In genomic region chr21:17454315-17455027, GRCh38 we compare ENCODE assay signal across 1 cellular context.
TF ChIP-seq lines count a peak whose summit lies in the region.

No MANE protein-coding gene starts in this region.

TF ChIP-seq in H1, 55 proteins besides CTCF, POLR2A, EP300 and RAD21 (continued from another document):
- TF ChIP-seq RBBP5 (IDR thresholded peaks at IDR 0.05; ENCODE audit: borderline replicate concordance, low read depth, low read length) (peak; percentile 54; the same call in 1 of the 2 replicates), CTBP2 (IDR thresholded peaks at IDR 0.05; ENCODE audit: borderline replicate concordance, insufficient read depth, insufficient read length, low read length) (no peak), SAP30 (IDR thresholded peaks at IDR 0.05; ENCODE audit: insufficient read depth, insufficient replicate concordance, low read length) (no peak), E2F6 (IDR thresholded peaks at IDR 0.05) (0 out of 2 replicates have a peak, but pooled peaks have one; percentile 29), FOSL1 (IDR thresholded peaks at IDR 0.05; ENCODE audit: insufficient read depth, low read depth, low read length) (no peak), HDAC6 (IDR thresholded peaks at IDR 0.05; ENCODE audit: low read depth, low read length) (no peak), TBP (IDR thresholded peaks at IDR 0.05; ENCODE audit: low read depth, low read length) (peak; percentile 99), POU5F1 (IDR thresholded peaks at IDR 0.05; ENCODE audit: low read depth, low read length) (peak; percentile 26; the same call in 1 of the 2 replicates), SIRT6 (IDR thresholded peaks at IDR 0.05; ENCODE audit: low read length) (no peak), TAF1 (IDR thresholded peaks at IDR 0.05; ENCODE audit: low read depth, low read length) (no peak), BACH1 (IDR thresholded peaks at IDR 0.05; ENCODE audit: low read length) (peak; percentile 20; the same call in 1 of the 2 replicates), RNF2 (IDR thresholded peaks at IDR 0.05; ENCODE audit: borderline replicate concordance, low read depth, low read length, missing control alignments, poor library complexity, severe bottlenecking) (no peak), ASH2L (IDR thresholded peaks at IDR 0.05; ENCODE audit: low read length) (peak; percentile 82), SP4 (IDR thresholded peaks at IDR 0.05; ENCODE audit: low read length) (no peak), MAX (IDR thresholded peaks at IDR 0.05) (peak; percentile 11; the same call in 1 of the 2 replicates), CREB1 (IDR thresholded peaks at IDR 0.05) (0 out of 2 replicates have a peak, but pooled peaks have one; percentile 34), SRF (IDR thresholded peaks at IDR 0.05; ENCODE audit: low read depth, low read length) (0 out of 2 replicates have a peak, but pooled peaks have one; percentile 26), TEAD4 (IDR thresholded peaks at IDR 0.05; ENCODE audit: low read depth, low read length) (peak; percentile 80)
